ENCODE assay signal across 1 cellular context in genomic region chr20:18587665-18588553, GRCh38.
TF ChIP-seq lines count a peak whose summit lies in the region.

DTD1 (plus strand) TSS chr20:18588054; CDS start chr20:18588073, 19 bp downstream.

TF ChIP-seq in HepG2, 621 proteins besides CTCF, POLR2A, EP300 and RAD21 (continued from another document and continues in another):
- TF ChIP-seq ARID4A (CRISPR knock-in tag; IDR thresholded peaks at IDR 0.05; ENCODE audit: borderline replicate concordance), result peak; percentile 81
- TF ChIP-seq ZNF407 (CRISPR knock-in tag; IDR thresholded peaks at IDR 0.05; ENCODE audit: not compliant biosample characterization), result peak; percentile 58
- no peak for TF ChIP-seq NCOA2 (CRISPR knock-in tag; IDR thresholded peaks at IDR 0.05)
- TF ChIP-seq IRX3 (CRISPR knock-in tag; IDR thresholded peaks at IDR 0.05; ENCODE audit: borderline replicate concordance, low read depth), result peak; percentile 62; the same call in 1 of the 2 replicates
- peak; percentile 78; the same call in 1 of the 2 replicates for TF ChIP-seq TEAD2 (CRISPR knock-in tag; IDR thresholded peaks at IDR 0.05)
- TF ChIP-seq ZBED4 (CRISPR knock-in tag; IDR thresholded peaks at IDR 0.05; ENCODE audit: borderline replicate concordance), result no peak; the same call in none of the 2 replicates
- no peak for TF ChIP-seq EZH2 (conservative IDR thresholded peaks at IDR 0.05; ENCODE audit: low read depth, low read length)
- TF ChIP-seq ZNF558 (CRISPR knock-in tag; IDR thresholded peaks at IDR 0.05; ENCODE audit: borderline replicate concordance), result no peak
- TF ChIP-seq ZFP36L1 (CRISPR knock-in tag; IDR thresholded peaks at IDR 0.05), result no peak
- TF ChIP-seq ZBTB21 (CRISPR knock-in tag; IDR thresholded peaks at IDR 0.05), result no peak
- no peak for TF ChIP-seq ZNF589 (CRISPR knock-in tag; conservative IDR thresholded peaks at IDR 0.05)
- 0 out of 2 replicates have a peak, but pooled peaks have one; percentile 36 for TF ChIP-seq FOXM1 (CRISPR knock-in tag; IDR thresholded peaks at IDR 0.05)
- peak in 1 of 2 experiments; percentile 66; a peak in 2 of 4 replicates for TF ChIP-seq NR2F1 (CRISPR knock-in tag; IDR thresholded peaks at IDR 0.05)
- TF ChIP-seq KLF15 (CRISPR knock-in tag; IDR thresholded peaks at IDR 0.05; ENCODE audit: borderline replicate concordance), result no peak; the same call in 1 of the 2 replicates
- TF ChIP-seq IKZF4 (CRISPR knock-in tag; IDR thresholded peaks at IDR 0.05; ENCODE audit: borderline replicate concordance, low read depth, not compliant biosample characterization), result peak; percentile 75
- no peak for TF ChIP-seq ZNF432 (CRISPR knock-in tag; IDR thresholded peaks at IDR 0.05; ENCODE audit: borderline replicate concordance)
- TF ChIP-seq HOXA7 (CRISPR knock-in tag; IDR thresholded peaks at IDR 0.05), result no peak
- 0 out of 2 replicates have a peak, but pooled peaks have one; percentile 58 for TF ChIP-seq THYN1 (CRISPR knock-in tag; IDR thresholded peaks at IDR 0.05; ENCODE audit: borderline replicate concordance, low read depth)
- no peak for TF ChIP-seq ZNF280D (CRISPR knock-in tag; IDR thresholded peaks at IDR 0.05)
- TF ChIP-seq BRF2 (CRISPR knock-in tag; IDR thresholded peaks at IDR 0.05), result peak; percentile 82
- TF ChIP-seq PAX8 (CRISPR knock-in tag; IDR thresholded peaks at IDR 0.05; ENCODE audit: borderline replicate concordance), result no peak
- no peak for TF ChIP-seq ZMAT5 (CRISPR knock-in tag; IDR thresholded peaks at IDR 0.05; ENCODE audit: borderline replicate concordance, low read depth)
- no peak for TF ChIP-seq LCORL (IDR thresholded peaks at IDR 0.05)
- TF ChIP-seq LCORL (CRISPR knock-in tag; IDR thresholded peaks at IDR 0.05), result peak; percentile 85
- TF ChIP-seq KDM5A (IDR thresholded peaks at IDR 0.05; ENCODE audit: borderline replicate concordance, low read length), result no peak; the same call in 1 of the 2 replicates
- 0 out of 2 replicates have a peak, but pooled peaks have one; percentile 56 for TF ChIP-seq E2F2 (CRISPR knock-in tag; IDR thresholded peaks at IDR 0.05; ENCODE audit: borderline replicate concordance)
- no peak; the same call in 1 of the 2 replicates for TF ChIP-seq JUND (CRISPR knock-in tag; IDR thresholded peaks at IDR 0.05)
- peak; percentile 55; the same call in 1 of the 2 replicates for TF ChIP-seq GLI4 (CRISPR knock-in tag; IDR thresholded peaks at IDR 0.05; ENCODE audit: borderline replicate concordance)
- no peak for TF ChIP-seq ATAD3A (CRISPR knock-in tag; IDR thresholded peaks at IDR 0.05)
- no peak; the same call in 1 of the 2 replicates for TF ChIP-seq ZNF639 (CRISPR knock-in tag; conservative IDR thresholded peaks at IDR 0.05)
- TF ChIP-seq ZNF530 (CRISPR knock-in tag; IDR thresholded peaks at IDR 0.05; ENCODE audit: low read depth), result no peak
